In the genomic region with DNA sequence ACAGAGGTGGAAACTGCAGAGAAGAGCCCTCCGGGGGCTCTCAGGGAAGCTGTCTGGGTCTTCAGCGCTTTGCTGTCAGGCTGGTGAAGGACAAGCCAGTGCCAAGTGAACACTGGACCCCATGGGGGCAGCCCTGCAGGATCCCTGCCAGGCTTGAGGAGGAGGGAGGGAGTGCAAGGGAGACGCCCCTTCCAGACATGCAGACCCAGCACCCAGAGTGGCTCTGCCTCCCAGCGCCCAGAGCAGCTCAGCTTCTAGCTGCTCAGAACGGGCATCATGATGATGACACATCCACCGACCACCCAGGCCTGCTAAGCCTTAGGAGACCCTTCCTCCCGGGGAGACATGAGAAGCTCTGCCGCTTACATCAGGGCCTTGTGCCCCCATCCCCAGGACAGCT, we compare ENCODE assay signal across 26 cellular contexts. TPM values are rescaled to one million over a fixed set of nuclear protein-coding genes. Genes with fewer than 3 reads are reported as not detected.
"Had no signal": no experiment of that assay in that cellular context is flagged by ENCODE, and none has a peak within 500 bp of the region (broad histone marks: within the 10 kb centered on the region; RNA-seq: fewer than 3 reads in every experiment).

No MANE protein-coding gene starts in this region.

- ATAC-seq: body of pancreas had no signal

- H3K36me3 ChIP-seq: suprapubic skin, transverse colon had no signal

- H3K9me3 ChIP-seq: body of pancreas, sigmoid colon, stomach, suprapubic skin, transverse colon had no signal

- H3K4me3 Mint-ChIP-seq: activated CD4-positive, alpha-beta memory T cell treated with anti-CD3 and anti-CD28 coated beads for 36 hours; activated naive CD4-positive, alpha-beta T cell treated with anti-CD3 and anti-CD28 coated beads, Interleukin-2, amount 10 ng/mL, durations not matched to agents 7 days and 5 days; activated T-cell treated with anti-CD3 and anti-CD28 coated beads, Interleukin-2, amount 50 U/mL, for 72 hours; immature natural killer cell; memory B cell; nephron; stimulated activated memory B cell treated with anti-CD40 and anti-IgM and Interleukin-4, amounts not matched to agents 10 μg/mL and 1 μg/mL and 100 μg/mL, for 72 hours; T-helper 1 cell treated with Interleukin-12 subunit alpha and Interleukin-12 subunit beta and Interleukin-4 antibody, amounts not matched to agents 30 μg/mL and 1 μg/mL, for 36 hours had no signal

- H3K27me3 ChIP-seq: body of pancreas, hepatocyte, sigmoid colon, stomach, suprapubic skin, transverse colon had no signal

- H3K27ac ChIP-seq: body of pancreas, sigmoid colon, stomach, transverse colon had no signal

- H3K4me1 Mint-ChIP-seq: immature natural killer cell; memory B cell; stimulated activated memory B cell treated with anti-CD40 and anti-IgM and Interleukin-4, amounts not matched to agents 10 μg/mL and 1 μg/mL and 100 μg/mL, for 72 hours had no signal

- DNase-seq: activated CD4-positive, alpha-beta memory T cell treated with anti-CD3 and anti-CD28 coated beads for 36 hours; activated CD4-positive, alpha-beta T cell treated with anti-CD3 and anti-CD28 coated beads for 48 hours; activated CD4-positive, CD25-positive, alpha-beta regulatory T cell; activated effector memory CD4-positive, alpha-beta T cell treated with anti-CD3 and anti-CD28 coated beads, Interleukin-2, amount 50 U/mL, for 16 hours; activated naive CD4-positive, alpha-beta T cell treated with anti-CD3 and anti-CD28 coated beads, Interleukin-2, amount 10 ng/mL, durations not matched to agents 7 days and 5 days; activated T-cell treated with anti-CD3 and anti-CD28 coated beads, Interleukin-2, amount 50 U/mL, for 72 hours; anterior cingulate cortex; body of pancreas; caudate nucleus; effector memory CD4-positive, alpha-beta T cell; foreskin melanocyte; immature natural killer cell; kidney glomerular epithelial cell; stimulated activated CD4-positive, alpha-beta T cell treated with anti-CD3 and anti-CD28 coated beads, Interleukin-15, amount 100 ng/mL, for 24 hours; stomach; T1000; transverse colon had no signal

- H3K36me3 Mint-ChIP-seq: activated naive CD4-positive, alpha-beta T cell treated with anti-CD3 and anti-CD28 coated beads, Interleukin-2, amount 10 ng/mL, durations not matched to agents 7 days and 5 days had no signal

- H3K27ac Mint-ChIP-seq: activated CD4-positive, alpha-beta memory T cell treated with anti-CD3 and anti-CD28 coated beads for 36 hours; activated naive CD4-positive, alpha-beta T cell treated with anti-CD3 and anti-CD28 coated beads, Interleukin-2, amount 10 ng/mL, durations not matched to agents 7 days and 5 days; activated T-cell treated with anti-CD3 and anti-CD28 coated beads, Interleukin-2, amount 50 U/mL, for 72 hours; immature natural killer cell; memory B cell; stimulated activated memory B cell treated with anti-CD40 and anti-IgM and Interleukin-4, amounts not matched to agents 10 μg/mL and 1 μg/mL and 100 μg/mL, for 72 hours; T-helper 1 cell treated with Interleukin-12 subunit alpha and Interleukin-12 subunit beta and Interleukin-4 antibody, amounts not matched to agents 30 μg/mL and 1 μg/mL, for 36 hours had no signal

- H3K27me3 Mint-ChIP-seq: activated CD4-positive, alpha-beta memory T cell treated with anti-CD3 and anti-CD28 coated beads for 36 hours; activated naive CD4-positive, alpha-beta T cell treated with anti-CD3 and anti-CD28 coated beads, Interleukin-2, amount 10 ng/mL, durations not matched to agents 7 days and 5 days; memory B cell; stimulated activated memory B cell treated with anti-CD40 and anti-IgM and Interleukin-4, amounts not matched to agents 10 μg/mL and 1 μg/mL and 100 μg/mL, for 72 hours had no signal

- H3K4me1 ChIP-seq: body of pancreas, sigmoid colon, stomach, transverse colon had no signal

- H3K9me3 Mint-ChIP-seq: activated CD4-positive, alpha-beta memory T cell treated with anti-CD3 and anti-CD28 coated beads for 36 hours; activated naive CD4-positive, alpha-beta T cell treated with anti-CD3 and anti-CD28 coated beads, Interleukin-2, amount 10 ng/mL, durations not matched to agents 7 days and 5 days; activated T-cell treated with anti-CD3 and anti-CD28 coated beads, Interleukin-2, amount 50 U/mL, for 72 hours; immature natural killer cell; memory B cell; nephron; stimulated activated memory B cell treated with anti-CD40 and anti-IgM and Interleukin-4, amounts not matched to agents 10 μg/mL and 1 μg/mL and 100 μg/mL, for 72 hours; T-helper 1 cell treated with Interleukin-12 subunit alpha and Interleukin-12 subunit beta and Interleukin-4 antibody, amounts not matched to agents 30 μg/mL and 1 μg/mL, for 36 hours had no signal

- H3K4me3 ChIP-seq: body of pancreas, hepatocyte, sigmoid colon, smooth muscle cell, stomach, suprapubic skin, transverse colon had no signal

RNA-seq across cellular contexts. Expression of a gene that starts 39.7 kb away (rescaled TPM):
- total RNA-seq: activated CD4-positive, alpha-beta memory T cell treated with anti-CD3 and anti-CD28 coated beads for 36 hours; hepatocyte; mononuclear cell; smooth muscle cell had no signal
- polyA plus RNA-seq: smooth muscle cell had no signal
